ENCODE assay signal across 4 cellular contexts in the genomic region with DNA sequence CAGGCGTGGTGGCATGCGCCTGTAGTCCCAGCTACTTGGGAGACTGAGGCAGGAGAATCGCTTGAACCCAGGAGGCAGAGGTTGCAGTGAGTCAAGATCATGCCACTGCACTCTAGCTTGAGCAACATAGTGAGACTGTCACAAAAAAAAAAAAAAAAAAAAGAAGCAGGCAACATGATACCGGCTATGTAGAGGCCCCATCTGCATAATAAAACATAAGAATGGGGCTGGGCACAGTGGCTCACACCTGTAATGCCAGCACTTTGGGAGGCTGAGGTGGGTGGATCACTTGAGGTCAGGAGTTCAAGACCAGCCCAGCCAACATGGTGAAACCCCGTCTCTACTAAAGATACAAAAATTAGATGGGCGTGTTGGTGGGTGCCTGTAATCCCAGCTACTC.
DNase-seq lines count a peak whose midpoint lies in the region; ATAC-seq and TF ChIP-seq lines count a peak whose summit lies in the region.
"Not testable (repeated sequence)": the region's sequence is repeated elsewhere in the genome, so short reads cannot be mapped to it uniquely, and the experiment has no call there.

No MANE protein-coding gene starts in this region.

- POLR2A ChIA-PET in HEK293T (lab: Yijun Ruan, JAX): not testable (repeated sequence)
- POLR2A ChIA-PET in WTC11 (lab: Charles Lee): interaction anchor here (0.8 kb wide), 1 partner anchor 8 kb away, joined by 5 read pairs; no protein-coding TSS in a partner anchor

- not testable (repeated sequence) for H3K27me3 Mint-ChIP-seq in WTC11 (ENCODE audit: low read depth)

- CTCF ChIA-PET in HEK293T (lab: Yijun Ruan, JAX): not testable (repeated sequence)
- CTCF ChIA-PET in WTC11 (lab: Charles Lee): interaction anchor here (0.6 kb wide), 1 partner anchor 111 kb away, joined by 3 read pairs; no protein-coding TSS in a partner anchor

- H3K9me3 Mint-ChIP-seq in WTC11: not testable (repeated sequence)

- TF ChIP-seq CTCF in WTC11 (IDR thresholded peaks at IDR 0.05): not testable (repeated sequence)

- peak; percentile 81 for ATAC-seq in WTC11

- H3K4me3 Mint-ChIP-seq in WTC11: not testable (repeated sequence)

- not testable (repeated sequence) for H3K27ac Mint-ChIP-seq in WTC11

- not testable (repeated sequence) for H3K4me1 Mint-ChIP-seq in WTC11

- H3K36me3 Mint-ChIP-seq in WTC11: not testable (repeated sequence)

- DNase-seq in HEK293T (ENCODE audit: extremely low spot score); WTC11 (ENCODE audit: low spot score): not testable (repeated sequence)
- DNase-seq in NCI-H2171 treated with DMSO at 0.1 percent for 48 hours (lab: John Stamatoyannopoulos, UW): peak; percentile 41
- peak; percentile 12 for DNase-seq in iPS DF 19.7 (ENCODE audit: low read depth, low spot score)

TF ChIP-seq in HEK293T, 16 proteins besides CTCF, POLR2A, EP300 and RAD21:
- TF ChIP-seq ZNF384 (IDR thresholded peaks at IDR 0.05): 0 out of 2 replicates have a peak, but pooled peaks have one; percentile 8
